10 cellular contexts compared by ENCODE assay signal in the genomic region with DNA sequence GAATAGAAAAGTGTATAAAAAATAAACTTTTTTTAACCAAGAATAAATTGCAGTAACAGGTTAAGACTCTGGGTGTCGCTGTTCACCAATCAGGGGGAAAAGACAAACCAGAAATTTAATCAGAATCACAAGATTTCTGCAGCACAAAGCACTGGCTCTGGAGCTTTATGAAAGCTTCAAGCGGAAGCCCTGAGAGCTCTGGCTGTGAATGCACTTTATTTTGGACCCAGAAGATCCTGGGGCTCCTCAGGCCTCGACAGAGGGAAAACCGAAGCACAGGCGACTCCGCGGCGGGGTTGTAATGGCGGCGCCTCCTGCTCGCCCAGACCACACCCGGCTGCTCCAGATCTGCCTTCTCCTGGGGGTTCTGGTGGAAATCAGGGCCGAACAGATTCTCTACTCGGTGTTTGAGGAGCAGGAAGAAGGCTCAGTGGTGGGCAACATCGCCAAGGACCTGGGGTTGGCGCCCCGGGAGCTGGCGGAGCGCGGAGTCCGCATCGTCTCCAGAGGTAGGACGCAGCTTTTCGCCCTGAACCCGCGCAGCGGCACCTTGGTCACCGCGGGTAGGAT. TPM values are rescaled to one million over a fixed set of nuclear protein-coding genes. Genes with fewer than 3 reads are reported as not detected.
A peak's percentile ranks its signal among the peaks of the same experiment; 100 is the strongest.
DNase-seq lines count a peak whose midpoint lies in the region; ATAC-seq and TF ChIP-seq lines count a peak whose summit lies in the region.
"Had no signal": no experiment of that assay in that cellular context is flagged by ENCODE, and none has a peak within 500 bp of the region (broad histone marks: within the 10 kb centered on the region; RNA-seq: fewer than 3 reads in every experiment).

TSS of gene PCDHGA4 (plus strand) at position 122 of the 570 bp plus-strand sequence. CDS start at position 209, 87 bp downstream.

- H3K27ac ChIP-seq in A673 (ENCODE audit: low read depth, low read length, poor library complexity, severe bottlenecking), result no peak within 1 kb of the TSS
- H3K27ac ChIP-seq: neutrophil had no signal

- H3K9me3 ChIP-seq in A673 (ENCODE audit: low read depth, low read length, poor library complexity, severe bottlenecking), result peaks cover 45% of the 10 kb centered on the region

- H3K4me3 ChIP-seq in A673 (ENCODE audit: low read depth, low read length, poor library complexity, severe bottlenecking), result no peak within 1 kb of the TSS
- no peak within 1 kb of the TSS for H3K4me3 ChIP-seq in GM12875 (ENCODE audit: low read depth, low read length)
- no peak within 1 kb of the TSS for H3K4me3 ChIP-seq in kidney epithelial cell (ENCODE audit: low read depth, low read length)

- peaks cover 23% of the 10 kb centered on the region for H3K9me3 Mint-ChIP-seq in activated T-helper 2 cell treated with anti-CD3 and anti-CD28 coated beads, Interferon-gamma antibody, Interleukin-2, Interleukin-4, amounts not matched to agents 10 μg/mL and 5 μg/mL and 100 μg/mL, durations not matched to agents 14 hours and 24 hours and 36 hours

- POLR2A ChIA-PET in A673 (lab: Charles Lee; ENCODE audit: low non-redundant PET), result no interaction called here

- H3K27me3 Mint-ChIP-seq in activated T-helper 2 cell treated with anti-CD3 and anti-CD28 coated beads, Interferon-gamma antibody, Interleukin-2, Interleukin-4, amounts not matched to agents 10 μg/mL and 5 μg/mL and 100 μg/mL, durations not matched to agents 14 hours and 24 hours and 36 hours (ENCODE audit: low read depth), result peaks cover 20% of the 10 kb centered on the region

- no peaks in the 10 kb centered on the region for H3K4me1 ChIP-seq in A673 (ENCODE audit: insufficient read depth, low read length, poor library complexity, severe bottlenecking)

- H3K36me3 ChIP-seq in A673 (ENCODE audit: insufficient read depth, low read length, poor library complexity, severe bottlenecking) (no peaks in the 10 kb centered on the region), kidney epithelial cell (ENCODE audit: control insufficient read depth, insufficient read depth, low read length) (no peaks in the 10 kb centered on the region)
- H3K36me3 ChIP-seq: neutrophil had no signal

- H3K27ac Mint-ChIP-seq in activated T-helper 2 cell treated with anti-CD3 and anti-CD28 coated beads, Interferon-gamma antibody, Interleukin-2, Interleukin-4, amounts not matched to agents 10 μg/mL and 5 μg/mL and 100 μg/mL, durations not matched to agents 14 hours and 24 hours and 36 hours, result no peak within 1 kb of the TSS

- H3K36me3 Mint-ChIP-seq in activated T-helper 2 cell treated with anti-CD3 and anti-CD28 coated beads, Interferon-gamma antibody, Interleukin-2, Interleukin-4, amounts not matched to agents 10 μg/mL and 5 μg/mL and 100 μg/mL, durations not matched to agents 14 hours and 24 hours and 36 hours (ENCODE audit: low read depth), result no peaks in the 10 kb centered on the region

- ATAC-seq in HG02973 (IDR thresholded peaks at IDR 0.05; ENCODE audit: unreplicated experiment) (no peak), HG03432 (IDR thresholded peaks at IDR 0.05; ENCODE audit: unreplicated experiment) (no peak), HG02623 (IDR thresholded peaks at IDR 0.05; ENCODE audit: unreplicated experiment) (no peak)

- no TSS peak for BruUV-seq in A673 (replicated peaks; lab: Mats Ljungman, UMichigan)

- DNase-seq in A673 (ENCODE audit: low spot score) (no peak), kidney epithelial cell (ENCODE audit: low read depth) (no peak), NCI-H187 treated with DMSO at 0.1 percent for 48 hours (lab: John Stamatoyannopoulos, UW) (no peak)
- no peak for DNase-seq in activated T-helper 2 cell treated with anti-CD3 and anti-CD28 coated beads, Interferon-gamma antibody, Interleukin-2, Interleukin-4, amounts not matched to agents 10 μg/mL and 5 μg/mL and 100 μg/mL, durations not matched to agents 14 hours and 24 hours and 36 hours (ENCODE audit: low spot score)
- DNase-seq: amniotic stem cell had no signal

- H3K27me3 ChIP-seq in A673 (replicated peaks; ENCODE audit: insufficient read depth, low read depth, low read length, poor library complexity), result no peaks in the 10 kb centered on the region
- H3K27me3 ChIP-seq in kidney epithelial cell (ENCODE audit: control insufficient read depth, insufficient read depth, low read length), result peaks cover 18% of the 10 kb centered on the region

- H3K4me1 Mint-ChIP-seq in activated T-helper 2 cell treated with anti-CD3 and anti-CD28 coated beads, Interferon-gamma antibody, Interleukin-2, Interleukin-4, amounts not matched to agents 10 μg/mL and 5 μg/mL and 100 μg/mL, durations not matched to agents 14 hours and 24 hours and 36 hours (ENCODE audit: low read depth), result peaks cover 6% of the 10 kb centered on the region

- TF ChIP-seq CTCF in A673 (conservative IDR thresholded peaks at IDR 0.05; ENCODE audit: low read depth, low read length), result peak; percentile 50
- TF ChIP-seq CTCF in GM12875 (IDR thresholded peaks at IDR 0.05; ENCODE audit: borderline replicate concordance, insufficient read depth, low read depth, low read length), result peak; percentile 32; the same call in 1 of the 2 replicates
- TF ChIP-seq CTCF in kidney epithelial cell (IDR thresholded peaks at IDR 0.05; ENCODE audit: insufficient read depth, low read length, poor library complexity, severe bottlenecking), result peak; percentile 14

- intact Hi-C loops in A673 (cut with micrococcal nuclease; ENCODE audit: unreplicated experiment), result loop anchor here (5.0 kb wide), 1 partner anchor 207 kb away; no protein-coding TSS in a partner anchor
- intact Hi-C loops in activated T-helper 2 cell treated with anti-CD3 and anti-CD28 coated beads, Interferon-gamma antibody, Interleukin-2, Interleukin-4, amounts not matched to agents 10 μg/mL and 5 μg/mL and 100 μg/mL, durations not matched to agents 14 hours and 24 hours and 36 hours (cut with micrococcal nuclease), result loop anchor here (5.0 to 10.0 kb wide), 4 partner anchors 67 to 202 kb away; partner anchors contain the start of gene PCDHGA11

- peak within 1 kb of the TSS; percentile 39 for H3K4me3 Mint-ChIP-seq in activated T-helper 2 cell treated with anti-CD3 and anti-CD28 coated beads, Interferon-gamma antibody, Interleukin-2, Interleukin-4, amounts not matched to agents 10 μg/mL and 5 μg/mL and 100 μg/mL, durations not matched to agents 14 hours and 24 hours and 36 hours (ENCODE audit: low read depth)

- CTCF ChIA-PET in A673 (lab: Charles Lee), result no interaction called here

RNA-seq across cellular contexts. Expression of gene PCDHGA4, which starts in this region (rescaled TPM):
- 2.9 and 3.5 TPM in 2 replicates for total RNA-seq in A673 (2021)
- total RNA-seq in activated T-helper 2 cell treated with anti-CD3 and anti-CD28 coated beads, Interferon-gamma antibody, Interleukin-2, Interleukin-4, amounts not matched to agents 10 μg/mL and 5 μg/mL and 100 μg/mL, durations not matched to agents 14 hours and 24 hours and 36 hours, result 0.44 and 0.57 TPM in 2 replicates
- 3.5 and 3.6 TPM in 2 replicates for total RNA-seq in kidney epithelial cell
